16 cellular contexts compared by ENCODE assay signal in the genomic region with DNA sequence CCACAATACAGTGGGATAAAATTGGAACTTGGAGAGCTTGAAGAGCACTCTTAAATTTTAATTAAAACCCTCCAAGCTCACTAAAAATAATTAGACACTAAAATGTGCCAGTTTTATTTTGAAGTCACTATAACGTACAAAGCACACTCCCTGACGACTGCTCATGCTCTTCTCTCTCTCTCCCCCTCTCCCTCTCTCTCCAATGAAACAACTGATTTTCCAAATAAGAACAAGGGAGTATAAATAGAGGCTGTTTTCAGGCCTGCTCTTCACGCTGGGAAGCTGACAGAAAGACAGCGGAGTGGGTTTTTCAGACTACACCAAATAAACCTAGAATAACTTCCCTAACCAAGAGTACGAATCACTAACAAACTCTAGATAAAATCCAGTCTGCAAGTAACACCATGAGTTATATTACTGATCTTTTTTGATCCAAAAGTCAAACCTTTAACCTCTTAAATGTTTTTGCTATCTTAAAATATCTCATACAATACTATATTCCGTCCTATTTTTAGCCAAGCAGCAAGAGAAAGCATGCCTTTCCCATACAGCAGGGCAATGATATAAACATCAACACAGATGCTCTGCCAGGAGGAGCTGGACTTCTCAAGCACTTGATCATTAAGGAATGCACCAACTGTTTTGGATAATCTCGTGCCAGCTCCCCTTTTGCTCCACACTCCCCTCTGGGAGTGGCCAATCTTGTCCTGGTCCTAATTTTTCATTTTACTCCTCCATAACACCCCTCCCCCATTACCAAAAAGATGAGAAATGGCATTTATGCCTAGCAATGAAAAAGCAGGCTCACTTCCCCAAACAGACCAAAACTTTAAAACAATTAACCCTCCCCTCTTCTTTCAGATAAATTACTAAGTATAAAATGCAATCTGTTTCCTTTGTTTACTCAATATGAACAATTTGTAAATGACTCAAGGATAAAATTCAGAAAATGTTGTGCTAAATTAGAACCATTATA.
DNase-seq lines count a peak whose midpoint lies in the region; FAIRE-seq and TF ChIP-seq lines count a peak whose summit lies in the region.
"Had no signal": no experiment of that assay in that cellular context is flagged by ENCODE, and none has a peak within 500 bp of the region (broad histone marks: within the 10 kb centered on the region; RNA-seq: fewer than 3 reads in every experiment).

No MANE protein-coding gene starts in this region.

- intact Hi-C loops in activated CD4-positive, alpha-beta memory T cell treated with anti-CD3 and anti-CD28 coated beads for 36 hours (cut with micrococcal nuclease): no loop called here

- H3K4me3 Mint-ChIP-seq in mesothelial cell of epicardium: no peak overlapping the region
- no peak overlapping the region for H3K4me3 Mint-ChIP-seq in activated CD4-positive, alpha-beta memory T cell treated with anti-CD3 and anti-CD28 coated beads for 36 hours

- H3K4me3 ChIP-seq in brain microvascular endothelial cell (ENCODE audit: low read depth, low read length): no peak overlapping the region
- H3K4me3 ChIP-seq: breast epithelium had no signal

- H3K27ac ChIP-seq in brain microvascular endothelial cell: no peak overlapping the region
- H3K27ac ChIP-seq: breast epithelium had no signal

- H3K4me1 Mint-ChIP-seq in mesothelial cell of epicardium: peaks cover 34% of the 10 kb centered on the region
- H3K4me1 Mint-ChIP-seq in activated CD4-positive, alpha-beta memory T cell treated with anti-CD3 and anti-CD28 coated beads for 36 hours (ENCODE audit: low read depth): no peaks in the 10 kb centered on the region

- peak overlapping the region; percentile 94 for H3K27ac Mint-ChIP-seq in mesothelial cell of epicardium
- no peak overlapping the region for H3K27ac Mint-ChIP-seq in activated CD4-positive, alpha-beta memory T cell treated with anti-CD3 and anti-CD28 coated beads for 36 hours

- peaks cover 4% of the 10 kb centered on the region for H3K9me3 Mint-ChIP-seq in mesothelial cell of epicardium
- H3K9me3 Mint-ChIP-seq in activated CD4-positive, alpha-beta memory T cell treated with anti-CD3 and anti-CD28 coated beads for 36 hours: no peaks in the 10 kb centered on the region

- DNase-seq in NCI-H82 (lab: John Stamatoyannopoulos, UW): peak; percentile 30
- DNase-seq in NCI-H82 treated with DMSO at 0.1 percent for 48 hours (lab: John Stamatoyannopoulos, UW; ENCODE audit: unreplicated experiment): no peak
- DNase-seq in dedifferentiated amniotic fluid mesenchymal stem cell (ENCODE audit: extremely low spot score): peak; percentile 23
- DNase-seq in mesothelial cell of epicardium (ENCODE audit: low spot score in 2 of 2, unreplicated experiment in 2 of 2): no peak
- DNase-seq in RCC 7860 (ENCODE audit: low spot score): no peak
- no peak for DNase-seq in stimulated activated CD4-positive, alpha-beta T cell treated with anti-CD3 and anti-CD28 coated beads, Interleukin-12 subunit alpha, Interleukin-12 subunit beta, amount 100 ng/mL, for 4 hours
- no peak for DNase-seq in brain microvascular endothelial cell
- no peak for DNase-seq in activated CD4-positive, alpha-beta memory T cell treated with anti-CD3 and anti-CD28 coated beads for 36 hours
- DNase-seq: ACHN, activated gamma-delta T cell treated with Interleukin-2 at 50 U/mL for 16 hours, Caco-2, KG1, left colon, SK-N-SH, small intestine had no signal

- POLR2A ChIA-PET in activated CD4-positive, alpha-beta memory T cell treated with anti-CD3 and anti-CD28 coated beads for 36 hours (lab: Charles Lee): no interaction called here

- H3K27me3 ChIP-seq in brain microvascular endothelial cell (replicated peaks): no peaks in the 10 kb centered on the region
- H3K27me3 ChIP-seq: breast epithelium had no signal

- no peak for FAIRE-seq in RCC 7860 (lab: Jason Lieb, UNC)
- FAIRE-seq: small intestine had no signal

- in situ Hi-C loops in brain microvascular endothelial cell (cut with HindIII; ENCODE audit: low pct_ligation_motif_present, low sequenced_read_pairs): no loop called here

- no peaks in the 10 kb centered on the region for H3K36me3 Mint-ChIP-seq in mesothelial cell of epicardium
- no peaks in the 10 kb centered on the region for H3K36me3 Mint-ChIP-seq in activated CD4-positive, alpha-beta memory T cell treated with anti-CD3 and anti-CD28 coated beads for 36 hours

- TF ChIP-seq CTCF in mesothelial cell of epicardium (IDR thresholded peaks at IDR 0.05; ENCODE audit: unreplicated experiment) (no peak), brain microvascular endothelial cell (IDR thresholded peaks at IDR 0.05; ENCODE audit: low read depth, low read length, missing control alignments) (no peak)

- no peaks in the 10 kb centered on the region for H3K27me3 Mint-ChIP-seq in mesothelial cell of epicardium (ENCODE audit: low read depth)
- no peaks in the 10 kb centered on the region for H3K27me3 Mint-ChIP-seq in activated CD4-positive, alpha-beta memory T cell treated with anti-CD3 and anti-CD28 coated beads for 36 hours

- CTCF ChIA-PET in activated CD4-positive, alpha-beta memory T cell treated with anti-CD3 and anti-CD28 coated beads for 36 hours (lab: Charles Lee): no interaction called here

- no peaks in the 10 kb centered on the region for H3K36me3 ChIP-seq in brain microvascular endothelial cell (replicated peaks)
- H3K36me3 ChIP-seq: breast epithelium had no signal

Comparison
In these comparisons a context has a peak if more than half of its experiments do, and no peak if none do; other contexts are left out.
1. DNase-seq: peak in NCI-H82 (single experiment) and dedifferentiated amniotic fluid mesenchymal stem cell (single experiment); none in NCI-H82 treated with DMSO at 0.1 percent for 48 hours (single experiment), mesothelial cell of epicardium (0 of 2), RCC 7860 (single experiment), stimulated activated CD4-positive, alpha-beta T cell treated with anti-CD3 and anti-CD28 coated beads, Interleukin-12 subunit alpha, Interleukin-12 subunit beta, amount 100 ng/mL, for 4 hours (single experiment), brain microvascular endothelial cell (single experiment) and activated CD4-positive, alpha-beta memory T cell treated with anti-CD3 and anti-CD28 coated beads for 36 hours (single experiment).